ENCODE assay signal across 1 cellular context in genomic region chr3:101852315-101852714, GRCh38.
TF ChIP-seq lines count a peak whose summit lies in the region.

No MANE protein-coding gene starts in this region.

TF ChIP-seq in endothelial cell of umbilical vein, 7 proteins besides CTCF, POLR2A, EP300 and RAD21 (continued from another document):
- TF ChIP-seq FOS (IDR thresholded peaks at IDR 0.05; ENCODE audit: borderline replicate concordance, insufficient read depth, low read length) = no peak
- TF ChIP-seq MAX (IDR thresholded peaks at IDR 0.05; ENCODE audit: insufficient read depth, insufficient read length) = no peak
- TF ChIP-seq MYC (IDR thresholded peaks at IDR 0.05; ENCODE audit: low read depth, low read length) = no peak
- TF ChIP-seq EZH2 (IDR thresholded peaks at IDR 0.05; ENCODE audit: borderline replicate concordance, low read depth, low read length, severe bottlenecking) = no peak
